Comparison of ENCODE assay signal across 8 cellular contexts in genomic region chr18:49486959-49487710, GRCh38. TPM values are rescaled to one million over a fixed set of nuclear protein-coding genes. Genes with fewer than 3 reads are reported as not detected.
DNase-seq lines count a peak whose midpoint lies in the region; ATAC-seq and TF ChIP-seq lines count a peak whose summit lies in the region.

TSS of gene C18orf32 (minus strand) at chr18:49487234. CDS start at chr18:49483748, 3,486 bp downstream.

- H3K27ac ChIP-seq in WERI-Rb-1 (peak within 1 kb of the TSS; percentile 91), mammary epithelial cell (ENCODE audit: insufficient read depth, low read depth, low read length) (peak within 1 kb of the TSS; percentile 79)

- dilution Hi-C loops in mammary epithelial cell (cut with HindIII; ENCODE audit: low sequenced_read_pairs) = no loop called here

- peaks cover 32% of the 10 kb centered on the region for H3K4me1 ChIP-seq in mammary epithelial cell (ENCODE audit: insufficient read depth, low read length)

- peak within 1 kb of the TSS; percentile 81 for H3K9ac ChIP-seq in mammary epithelial cell (ENCODE audit: insufficient read depth, low read length)

- H3K36me3 ChIP-seq in WERI-Rb-1 (peaks cover 67% of the 10 kb centered on the region), mammary epithelial cell (ENCODE audit: insufficient read depth, low read length) (peaks cover 31% of the 10 kb centered on the region)

- H2AFZ ChIP-seq in mammary epithelial cell (ENCODE audit: low read depth, low read length) = peak within 1 kb of the TSS; percentile 40

- H3K9me3 ChIP-seq in WERI-Rb-1 (ENCODE audit: severe bottlenecking) = no peaks in the 10 kb centered on the region
- no peaks in the 10 kb centered on the region for H3K9me3 ChIP-seq in mammary epithelial cell (replicated peaks; ENCODE audit: insufficient read depth, low read length)

- no TSS peak for BruUV-seq in mammary epithelial cell (replicated peaks; lab: Mats Ljungman, UMichigan)

- H4K20me1 ChIP-seq in mammary epithelial cell (ENCODE audit: insufficient read depth, low read length) = no peaks in the 10 kb centered on the region

- CTCF ChIA-PET in mammary epithelial cell (lab: Charles Lee; ENCODE audit: low non-redundant PET) = no interaction called here

- H3K4me3 ChIP-seq in WERI-Rb-1 (ENCODE audit: low read depth, low read length) (peak within 1 kb of the TSS; percentile 93), mammary epithelial cell (replicated peaks in 1 of 3; ENCODE audit: insufficient read depth in 1 of 3, low read depth in 2 of 3, low read length in 3 of 3) (peak within 1 kb of the TSS; percentile 67 to 77 (median 68))

- in situ Hi-C loops in ACHN (cut with HindIII; ENCODE audit: low pct_ligation_motif_present, low pct_unique_long_range_greater_than_20kb, low sequenced_read_pairs) (no loop called here), mammary epithelial cell (cut with MboI; ENCODE audit: low sequenced_read_pairs in 2 of 2) (no loop called here)

- peak within 1 kb of the TSS; percentile 78 for H3K4me2 ChIP-seq in mammary epithelial cell (ENCODE audit: insufficient read depth, low read depth, low read length)

- ATAC-seq in GM18873 (IDR thresholded peaks at IDR 0.05; ENCODE audit: low FRiP score, unreplicated experiment) (peak; percentile 94), HG03139 (IDR thresholded peaks at IDR 0.05; ENCODE audit: unreplicated experiment) (peak; percentile 94)

- TF ChIP-seq CTCF in WERI-Rb-1 (IDR thresholded peaks at IDR 0.05; ENCODE audit: low read depth, low read length) = peak; percentile 17; the same call in 1 of the 2 replicates
- no peak for TF ChIP-seq CTCF in mammary epithelial cell (conservative IDR thresholded peaks at IDR 0.05 in 1 of 2, IDR thresholded peaks at IDR 0.05 in 1 of 2; ENCODE audit: extremely low read depth in 1 of 2, insufficient read depth in 1 of 2, low read depth in 1 of 2, low read length in 2 of 2)

- DNase-seq in ACHN = peak; percentile 85
- peak; percentile 96 for DNase-seq in NCI-H2227 (lab: John Stamatoyannopoulos, UW; ENCODE audit: unreplicated experiment)
- peak; percentile 98 for DNase-seq in WERI-Rb-1
- DNase-seq in mammary epithelial cell = peak; percentile 96
- DNase-seq in iPS-NIHi7 (ENCODE audit: extremely low spot score) = peak; percentile 91
- peak; percentile 58 for DNase-seq in smooth muscle cell of the brain vasculature (ENCODE audit: low read depth, low spot score)

- WGBS in mammary epithelial cell (ENCODE audit: low coverage, missing lambda C conversion rate) = 9% methylated on average over 20 of the region's 68 CpGs

- H3K79me2 ChIP-seq in mammary epithelial cell (ENCODE audit: insufficient read depth, low read length) = peaks cover 71% of the 10 kb centered on the region

- H3K27me3 ChIP-seq in WERI-Rb-1 (ENCODE audit: insufficient read depth, low read depth, severe bottlenecking) = no peaks in the 10 kb centered on the region
- no peaks in the 10 kb centered on the region for H3K27me3 ChIP-seq in mammary epithelial cell (ENCODE audit: insufficient read depth, low read length)

- intact Hi-C loops in mammary epithelial cell (cut with micrococcal nuclease) = loop anchor here (1.0 kb wide), 1 partner anchor 27 kb away; the partner anchor contains the start of gene DYM

RNA-seq across cellular contexts. Expression of gene C18orf32, which starts in this region (rescaled TPM):
- total RNA-seq in mammary epithelial cell = 10 to 100 TPM; 17.3 to 32.2 TPM
- polyA plus RNA-seq in mammary epithelial cell = 12.1 TPM
- 1.7 TPM for polyA minus RNA-seq in mammary epithelial cell

Comparison
In these comparisons a context has a peak if more than half of its experiments do, and no peak if none do; other contexts are left out.
1. Peak in every context shown above with its lines: DNase-seq, ATAC-seq, H3K4me3 ChIP-seq and H3K27ac ChIP-seq.